ENCODE assay signal across 1 cellular context in the genomic region with DNA sequence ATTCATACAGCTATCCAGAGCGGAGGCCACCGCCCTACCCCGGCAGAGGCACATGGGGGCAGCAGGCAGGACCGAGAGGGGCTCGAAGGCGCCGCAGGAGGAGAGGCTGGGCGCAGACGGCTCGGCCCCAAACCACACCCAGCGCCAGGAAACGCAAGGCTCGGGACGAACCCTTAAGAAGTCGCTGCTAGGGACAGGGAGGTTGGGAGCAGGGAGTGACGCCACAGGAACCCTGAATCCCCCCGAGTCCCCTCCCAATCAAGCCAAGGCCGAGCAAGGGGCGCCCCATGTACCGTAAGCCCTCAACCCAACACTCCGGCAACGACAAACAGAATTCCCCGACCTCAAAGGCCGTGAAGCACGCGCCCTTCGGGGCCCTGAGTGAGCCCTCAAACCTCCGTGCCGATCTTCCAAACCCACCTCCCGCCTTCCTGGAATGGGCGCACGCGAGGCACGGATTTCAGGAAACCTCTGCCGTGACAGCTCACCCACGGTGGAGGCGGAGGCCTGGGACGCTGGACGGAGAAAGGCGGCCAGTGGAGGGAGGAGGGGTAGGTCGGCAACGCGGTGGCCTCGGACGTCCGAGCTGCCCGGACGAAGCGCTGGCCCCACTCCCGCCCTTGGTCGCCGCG.
TF ChIP-seq lines count a peak whose summit lies in the region.

No MANE protein-coding gene starts in this region.

TF ChIP-seq in K562, 482 proteins besides CTCF, POLR2A, EP300 and RAD21 (continued from another document):
- TF ChIP-seq TEAD4 (IDR thresholded peaks at IDR 0.05; ENCODE audit: low read length) = no peak
- TF ChIP-seq TEAD4 (CRISPR knock-in tag; IDR thresholded peaks at IDR 0.05; ENCODE audit: borderline replicate concordance) = peak; percentile 63; the same call in 1 of the 2 replicates
- TF ChIP-seq, protein P1, sequence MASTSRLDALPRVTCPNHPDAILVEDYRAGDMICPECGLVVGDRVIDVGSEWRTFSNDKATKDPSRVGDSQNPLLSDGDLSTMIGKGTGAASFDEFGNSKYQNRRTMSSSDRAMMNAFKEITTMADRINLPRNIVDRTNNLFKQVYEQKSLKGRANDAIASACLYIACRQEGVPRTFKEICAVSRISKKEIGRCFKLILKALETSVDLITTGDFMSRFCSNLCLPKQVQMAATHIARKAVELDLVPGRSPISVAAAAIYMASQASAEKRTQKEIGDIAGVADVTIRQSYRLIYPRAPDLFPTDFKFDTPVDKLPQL (IDR thresholded peaks at IDR 0.05; ENCODE audit: extremely low read depth, insufficient read length) = no peak
- TF ChIP-seq ZKSCAN8 (CRISPR knock-in tag; IDR thresholded peaks at IDR 0.05) = 0 out of 2 replicates have a peak, but pooled peaks have one; percentile 29
- no peak for TF ChIP-seq ZNF436 (CRISPR knock-in tag; IDR thresholded peaks at IDR 0.05)
- no peak for TF ChIP-seq NCOA1 (IDR thresholded peaks at IDR 0.05; ENCODE audit: low read depth)
- TF ChIP-seq, protein P2, sequence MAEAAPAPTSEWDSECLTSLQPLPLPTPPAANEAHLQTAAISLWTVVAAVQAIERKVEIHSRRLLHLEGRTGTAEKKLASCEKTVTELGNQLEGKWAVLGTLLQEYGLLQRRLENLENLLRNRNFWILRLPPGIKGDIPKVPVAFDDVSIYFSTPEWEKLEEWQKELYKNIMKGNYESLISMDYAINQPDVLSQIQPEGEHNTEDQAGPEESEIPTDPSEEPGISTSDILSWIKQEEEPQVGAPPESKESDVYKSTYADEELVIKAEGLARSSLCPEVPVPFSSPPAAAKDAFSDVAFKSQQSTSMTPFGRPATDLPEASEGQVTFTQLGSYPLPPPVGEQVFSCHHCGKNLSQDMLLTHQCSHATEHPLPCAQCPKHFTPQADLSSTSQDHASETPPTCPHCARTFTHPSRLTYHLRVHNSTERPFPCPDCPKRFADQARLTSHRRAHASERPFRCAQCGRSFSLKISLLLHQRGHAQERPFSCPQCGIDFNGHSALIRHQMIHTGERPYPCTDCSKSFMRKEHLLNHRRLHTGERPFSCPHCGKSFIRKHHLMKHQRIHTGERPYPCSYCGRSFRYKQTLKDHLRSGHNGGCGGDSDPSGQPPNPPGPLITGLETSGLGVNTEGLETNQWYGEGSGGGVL (CRISPR knock-in tag; IDR thresholded peaks at IDR 0.05) = no peak
- TF ChIP-seq, protein P3, sequence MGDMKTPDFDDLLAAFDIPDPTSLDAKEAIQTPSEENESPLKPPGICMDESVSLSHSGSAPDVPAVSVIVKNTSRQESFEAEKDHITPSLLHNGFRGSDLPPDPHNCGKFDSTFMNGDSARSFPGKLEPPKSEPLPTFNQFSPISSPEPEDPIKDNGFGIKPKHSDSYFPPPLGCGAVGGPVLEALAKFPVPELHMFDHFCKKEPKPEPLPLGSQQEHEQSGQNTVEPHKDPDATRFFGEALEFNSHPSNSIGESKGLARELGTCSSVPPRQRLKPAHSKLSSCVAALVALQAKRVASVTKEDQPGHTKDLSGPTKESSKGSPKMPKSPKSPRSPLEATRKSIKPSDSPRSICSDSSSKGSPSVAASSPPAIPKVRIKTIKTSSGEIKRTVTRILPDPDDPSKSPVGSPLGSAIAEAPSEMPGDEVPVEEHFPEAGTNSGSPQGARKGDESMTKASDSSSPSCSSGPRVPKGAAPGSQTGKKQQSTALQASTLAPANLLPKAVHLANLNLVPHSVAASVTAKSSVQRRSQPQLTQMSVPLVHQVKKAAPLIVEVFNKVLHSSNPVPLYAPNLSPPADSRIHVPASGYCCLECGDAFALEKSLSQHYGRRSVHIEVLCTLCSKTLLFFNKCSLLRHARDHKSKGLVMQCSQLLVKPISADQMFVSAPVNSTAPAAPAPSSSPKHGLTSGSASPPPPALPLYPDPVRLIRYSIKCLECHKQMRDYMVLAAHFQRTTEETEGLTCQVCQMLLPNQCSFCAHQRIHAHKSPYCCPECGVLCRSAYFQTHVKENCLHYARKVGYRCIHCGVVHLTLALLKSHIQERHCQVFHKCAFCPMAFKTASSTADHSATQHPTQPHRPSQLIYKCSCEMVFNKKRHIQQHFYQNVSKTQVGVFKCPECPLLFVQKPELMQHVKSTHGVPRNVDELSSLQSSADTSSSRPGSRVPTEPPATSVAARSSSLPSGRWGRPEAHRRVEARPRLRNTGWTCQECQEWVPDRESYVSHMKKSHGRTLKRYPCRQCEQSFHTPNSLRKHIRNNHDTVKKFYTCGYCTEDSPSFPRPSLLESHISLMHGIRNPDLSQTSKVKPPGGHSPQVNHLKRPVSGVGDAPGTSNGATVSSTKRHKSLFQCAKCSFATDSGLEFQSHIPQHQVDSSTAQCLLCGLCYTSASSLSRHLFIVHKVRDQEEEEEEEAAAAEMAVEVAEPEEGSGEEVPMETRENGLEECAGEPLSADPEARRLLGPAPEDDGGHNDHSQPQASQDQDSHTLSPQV (IDR thresholded peaks at IDR 0.05) = peak; percentile 86
- TF ChIP-seq, protein P4, sequence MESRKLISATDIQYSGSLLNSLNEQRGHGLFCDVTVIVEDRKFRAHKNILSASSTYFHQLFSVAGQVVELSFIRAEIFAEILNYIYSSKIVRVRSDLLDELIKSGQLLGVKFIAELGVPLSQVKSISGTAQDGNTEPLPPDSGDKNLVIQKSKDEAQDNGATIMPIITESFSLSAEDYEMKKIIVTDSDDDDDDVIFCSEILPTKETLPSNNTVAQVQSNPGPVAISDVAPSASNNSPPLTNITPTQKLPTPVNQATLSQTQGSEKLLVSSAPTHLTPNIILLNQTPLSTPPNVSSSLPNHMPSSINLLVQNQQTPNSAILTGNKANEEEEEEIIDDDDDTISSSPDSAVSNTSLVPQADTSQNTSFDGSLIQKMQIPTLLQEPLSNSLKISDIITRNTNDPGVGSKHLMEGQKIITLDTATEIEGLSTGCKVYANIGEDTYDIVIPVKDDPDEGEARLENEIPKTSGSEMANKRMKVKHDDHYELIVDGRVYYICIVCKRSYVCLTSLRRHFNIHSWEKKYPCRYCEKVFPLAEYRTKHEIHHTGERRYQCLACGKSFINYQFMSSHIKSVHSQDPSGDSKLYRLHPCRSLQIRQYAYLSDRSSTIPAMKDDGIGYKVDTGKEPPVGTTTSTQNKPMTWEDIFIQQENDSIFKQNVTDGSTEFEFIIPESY (CRISPR knock-in tag; IDR thresholded peaks at IDR 0.05) = no peak
- TF ChIP-seq, protein P5, sequence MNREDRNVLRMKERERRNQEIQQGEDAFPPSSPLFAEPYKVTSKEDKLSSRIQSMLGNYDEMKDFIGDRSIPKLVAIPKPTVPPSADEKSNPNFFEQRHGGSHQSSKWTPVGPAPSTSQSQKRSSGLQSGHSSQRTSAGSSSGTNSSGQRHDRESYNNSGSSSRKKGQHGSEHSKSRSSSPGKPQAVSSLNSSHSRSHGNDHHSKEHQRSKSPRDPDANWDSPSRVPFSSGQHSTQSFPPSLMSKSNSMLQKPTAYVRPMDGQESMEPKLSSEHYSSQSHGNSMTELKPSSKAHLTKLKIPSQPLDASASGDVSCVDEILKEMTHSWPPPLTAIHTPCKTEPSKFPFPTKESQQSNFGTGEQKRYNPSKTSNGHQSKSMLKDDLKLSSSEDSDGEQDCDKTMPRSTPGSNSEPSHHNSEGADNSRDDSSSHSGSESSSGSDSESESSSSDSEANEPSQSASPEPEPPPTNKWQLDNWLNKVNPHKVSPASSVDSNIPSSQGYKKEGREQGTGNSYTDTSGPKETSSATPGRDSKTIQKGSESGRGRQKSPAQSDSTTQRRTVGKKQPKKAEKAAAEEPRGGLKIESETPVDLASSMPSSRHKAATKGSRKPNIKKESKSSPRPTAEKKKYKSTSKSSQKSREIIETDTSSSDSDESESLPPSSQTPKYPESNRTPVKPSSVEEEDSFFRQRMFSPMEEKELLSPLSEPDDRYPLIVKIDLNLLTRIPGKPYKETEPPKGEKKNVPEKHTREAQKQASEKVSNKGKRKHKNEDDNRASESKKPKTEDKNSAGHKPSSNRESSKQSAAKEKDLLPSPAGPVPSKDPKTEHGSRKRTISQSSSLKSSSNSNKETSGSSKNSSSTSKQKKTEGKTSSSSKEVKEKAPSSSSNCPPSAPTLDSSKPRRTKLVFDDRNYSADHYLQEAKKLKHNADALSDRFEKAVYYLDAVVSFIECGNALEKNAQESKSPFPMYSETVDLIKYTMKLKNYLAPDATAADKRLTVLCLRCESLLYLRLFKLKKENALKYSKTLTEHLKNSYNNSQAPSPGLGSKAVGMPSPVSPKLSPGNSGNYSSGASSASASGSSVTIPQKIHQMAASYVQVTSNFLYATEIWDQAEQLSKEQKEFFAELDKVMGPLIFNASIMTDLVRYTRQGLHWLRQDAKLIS (CRISPR knock-in tag; IDR thresholded peaks at IDR 0.05) = no peak; the same call in 1 of the 2 replicates
